ENCODE assay signal across 27 cellular contexts in the genomic region with DNA sequence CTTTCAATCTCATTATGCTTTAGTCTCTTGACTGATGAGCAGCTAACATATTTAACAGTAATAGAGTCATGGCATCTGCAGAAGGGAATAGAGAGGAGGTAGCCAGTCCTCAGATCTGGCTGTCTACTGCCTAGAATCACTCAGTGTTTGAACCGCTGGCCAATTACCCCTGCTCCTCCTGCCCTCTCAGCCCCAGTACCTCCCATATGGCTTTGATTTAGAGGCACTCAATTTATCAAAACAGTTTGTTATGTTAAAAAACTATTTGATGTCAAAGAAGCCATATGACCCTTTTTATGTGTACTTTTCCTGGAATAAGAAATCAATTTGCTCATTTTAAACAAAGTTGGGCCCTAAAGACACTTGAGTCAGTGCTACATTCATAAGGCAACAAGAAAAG.
"Had no signal": no experiment of that assay in that cellular context is flagged by ENCODE, and none has a peak within 500 bp of the region (broad histone marks: within the 10 kb centered on the region; RNA-seq: fewer than 3 reads in every experiment).

No MANE protein-coding gene starts in this region.

- DNase-seq: activated CD4-positive, alpha-beta memory T cell treated with anti-CD3 and anti-CD28 coated beads for 36 hours; activated CD4-positive, alpha-beta T cell treated with anti-CD3 and anti-CD28 coated beads for 36 hours; activated CD4-positive, alpha-beta T cell treated with anti-CD3 and anti-CD28 coated beads, Interleukin-2, amount 10 ng/mL, durations not matched to agents 24 days and 14 days; activated CD4-positive, CD25-positive, alpha-beta regulatory T cell; activated CD4-positive, CD25-positive, alpha-beta regulatory T cell treated with anti-CD3 and anti-CD28 coated beads, Interleukin-2, amount 50 U/mL, for 72 hours; activated CD8-positive, alpha-beta memory T cell treated with anti-CD3 and anti-CD28 coated beads, Interleukin-2, amount 10 ng/mL, durations not matched to agents 7 days and 5 days; activated CD8-positive, alpha-beta memory T cell treated with anti-CD3 and anti-CD28 coated beads, Interleukin-2, amount 50 U/mL, for 4 hours; activated CD8-positive, alpha-beta T cell treated with anti-CD3 and anti-CD28 coated beads, Interleukin-2, amount 10 ng/mL, durations not matched to agents 7 days and 5 days; activated effector memory CD4-positive, alpha-beta T cell treated with anti-CD3 and anti-CD28 coated beads, Interleukin-2, amount 50 U/mL, for 16 hours; activated naive CD4-positive, alpha-beta T cell treated with anti-CD3 and anti-CD28 coated beads for 36 hours; activated naive CD8-positive, alpha-beta T cell treated with anti-CD3 and anti-CD28 coated beads for 36 hours; activated naive CD8-positive, alpha-beta T cell treated with anti-CD3 and anti-CD28 coated beads, Interleukin-2, amount 50 U/mL, for 24 hours; activated T-cell treated with anti-CD3 and anti-CD28 coated beads, Interleukin-2, amount 50 U/mL, for 1 hour; activated T-cell treated with anti-CD3 and anti-CD28 coated beads, Interleukin-2, amount 50 U/mL, for 48 hours; central memory CD4-positive, alpha-beta T cell; cerebellar nuclear complex; colonic mucosa; effector CD8-positive, alpha-beta T cell; esophagus squamous epithelium; foreskin keratinocyte; gastrocnemius medialis; glutamatergic neuron; heart left ventricle; T-helper 2 cell had no signal

- H3K4me3 ChIP-seq: ascending aorta, breast epithelium, cardiac muscle cell, colonic mucosa, esophagus squamous epithelium, gastrocnemius medialis, heart left ventricle had no signal

- ATAC-seq: activated CD4-positive, alpha-beta T cell treated with anti-CD3 and anti-CD28 coated beads for 36 hours; activated CD8-positive, alpha-beta memory T cell treated with anti-CD3 and anti-CD28 coated beads, Interleukin-2, amount 10 ng/mL, durations not matched to agents 7 days and 5 days; activated CD8-positive, alpha-beta T cell treated with anti-CD3 and anti-CD28 coated beads, Interleukin-2, amount 10 ng/mL, durations not matched to agents 7 days and 5 days; activated naive CD8-positive, alpha-beta T cell treated with anti-CD3 and anti-CD28 coated beads, Interleukin-2, amount 50 U/mL, for 24 hours; foreskin keratinocyte; gastrocnemius medialis; heart left ventricle had no signal
